8 cellular contexts compared by ENCODE assay signal in genomic region chr5:175444060-175444904, GRCh38. TPM values are rescaled to one million over a fixed set of nuclear protein-coding genes. Genes with fewer than 3 reads are reported as not detected.
DNase-seq lines count a peak whose midpoint lies in the region; ATAC-seq lines count a peak whose summit lies in the region.

DRD1 (minus strand) TSS chr5:175444182; CDS start chr5:175443099, 1,083 bp downstream.

- peaks cover 49% of the 10 kb centered on the region for H3K27me3 ChIP-seq in NT2/D1 (ENCODE audit: insufficient read depth, insufficient read length)

- DNase-seq in SIG-M5 treated with dmso at 0.1 percent for 504 hours (lab: John Stamatoyannopoulos, UW; ENCODE audit: unreplicated experiment) (peak; percentile 26), SIG-M5 (lab: John Stamatoyannopoulos, UW) (no peak), NT2/D1 (ENCODE audit: low read depth, low spot score) (no peak), Right ventricle myocardium superior (peak; percentile 47), retina (peak; percentile 91)
- peak; percentile 21 for DNase-seq in activated gamma-delta T cell treated with anti-CD3 and anti-CD28 coated beads, Interleukin-2, amount 50 U/mL, for 16 hours (ENCODE audit: low read depth)

- peak; percentile 87 for ATAC-seq in Right ventricle myocardium superior (ENCODE audit: poor library complexity)
- no peak for ATAC-seq in HG03095 (IDR thresholded peaks at IDR 0.05; ENCODE audit: unreplicated experiment)
- no peak for ATAC-seq in HG03571 (IDR thresholded peaks at IDR 0.05; ENCODE audit: unreplicated experiment)

- no peaks in the 10 kb centered on the region for H3K4me1 ChIP-seq in NT2/D1 (ENCODE audit: insufficient read depth, insufficient read length)

- H3K36me3 ChIP-seq in NT2/D1 (ENCODE audit: insufficient read depth, insufficient read length, low read length) = no peaks in the 10 kb centered on the region

- H3K4me3 ChIP-seq in NT2/D1 (ENCODE audit: insufficient read length, low read depth) = peak within 1 kb of the TSS; percentile 49

- H3K9ac ChIP-seq in NT2/D1 (ENCODE audit: insufficient read length, low read depth) = peak within 1 kb of the TSS; percentile 26

- H3K9me3 ChIP-seq in NT2/D1 (ENCODE audit: insufficient read depth, low read length) = no peaks in the 10 kb centered on the region

- intact Hi-C loops in Right ventricle myocardium superior (cut with DNase I) = no loop called here

RNA-seq across cellular contexts. Expression of gene DRD1, which starts in this region (rescaled TPM):
- total RNA-seq in Right ventricle myocardium superior = not detected

Comparison
In these comparisons a context has a peak if more than half of its experiments do, and no peak if none do; other contexts are left out.
1. DNase-seq: peak in SIG-M5 treated with dmso at 0.1 percent for 504 hours (single experiment), activated gamma-delta T cell treated with anti-CD3 and anti-CD28 coated beads, Interleukin-2, amount 50 U/mL, for 16 hours (single experiment) and retina (single experiment); none in SIG-M5 (single experiment) and NT2/D1 (single experiment).
2. Peak in DNase-seq and ATAC-seq in Right ventricle myocardium superior; RNA of the gene not detected or under 1 TPM.